Comparison of ENCODE assay signal across 4 cellular contexts in the genomic region with DNA sequence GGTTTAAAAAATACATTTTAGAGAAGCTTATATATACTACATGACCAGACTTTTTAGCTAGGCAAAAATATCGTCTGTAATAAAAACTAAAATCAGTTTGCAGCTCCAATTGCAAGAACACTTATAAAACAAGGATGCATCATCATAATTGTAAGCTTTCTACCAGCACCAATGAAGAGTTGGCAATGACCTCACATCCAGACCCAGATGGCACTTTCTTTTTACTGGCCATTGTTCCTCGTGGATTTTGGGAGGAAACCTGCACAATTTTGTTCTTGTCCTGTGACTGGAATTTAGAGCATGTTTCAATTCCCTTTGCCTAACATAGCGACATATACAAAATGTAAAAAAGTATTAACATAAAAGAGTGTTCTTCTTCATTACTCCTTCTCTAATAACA.
"Had no signal": no experiment of that assay in that cellular context is flagged by ENCODE, and none has a peak within 500 bp of the region (broad histone marks: within the 10 kb centered on the region; RNA-seq: fewer than 3 reads in every experiment).

No MANE protein-coding gene starts in this region.

- H3K9me3 Mint-ChIP-seq: GM23338, H9 had no signal

- DNase-seq: H9, HCEC 1CT, IMR-90 had no signal

- H3K4me3 Mint-ChIP-seq: GM23338, H9 had no signal

- H3K27ac Mint-ChIP-seq: H9 had no signal

- ATAC-seq: GM23338 had no signal

- H3K4me3 ChIP-seq: GM23338 had no signal
